Comparison of ENCODE assay signal across 24 cellular contexts in the genomic region with DNA sequence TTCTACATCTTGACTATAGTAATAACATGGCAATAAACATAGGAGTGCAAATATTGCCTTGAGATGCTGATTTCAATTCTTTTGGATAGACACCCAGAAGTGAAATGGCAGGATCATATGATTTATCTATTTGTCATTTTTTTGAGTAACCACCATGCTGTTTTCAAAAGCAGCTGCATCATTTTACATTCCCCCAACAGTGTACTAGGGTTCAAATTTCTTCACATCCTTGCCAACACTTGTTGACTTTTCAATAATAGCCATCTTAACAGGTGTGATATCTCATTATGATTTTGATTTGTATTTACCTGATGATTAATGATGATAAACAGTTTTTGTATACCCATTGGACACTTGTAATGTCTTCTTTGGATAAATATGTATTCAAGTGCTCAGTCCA.
"Had no signal": no experiment of that assay in that cellular context is flagged by ENCODE, and none has a peak within 500 bp of the region (broad histone marks: within the 10 kb centered on the region; RNA-seq: fewer than 3 reads in every experiment).

No MANE protein-coding gene starts in this region.

- H2AFZ ChIP-seq: neural progenitor cell, parathyroid adenoma had no signal

- H3K4me3 ChIP-seq: gastrocnemius medialis, lung, mucosa of descending colon, neural progenitor cell, prostate gland, right atrium auricular region, stomach, thyroid gland, vagina had no signal

- ATAC-seq: esophagus mucosa; gastrocnemius medialis; left lobe of liver; mucosa of descending colon; naive thymus-derived CD4-positive, alpha-beta T cell; sciatic nerve; stimulated activated effector memory CD8-positive, alpha-beta T cell treated with anti-CD3 and anti-CD28 coated beads, Interleukin-12 subunit alpha, Interleukin-12 subunit beta, amount 100 ng/mL, for 72 hours had no signal

- DNase-seq: effector CD8-positive, alpha-beta T cell; endodermal cell; foreskin fibroblast; gastrocnemius medialis; head of caudate nucleus; mucosa of descending colon; naive thymus-derived CD4-positive, alpha-beta T cell; stimulated activated CD4-positive, alpha-beta T cell treated with anti-CD3 and anti-CD28 coated beads, Interleukin-2, amount 100 ng/mL, for 24 hours; stimulated activated CD4-positive, alpha-beta T cell treated with anti-CD3 and anti-CD28 coated beads, Interleukin-4, amount 100 ng/mL, for 24 hours; stimulated activated naive CD4-positive, alpha-beta T cell treated with Interleukin-2 at 50 U/mL for 16 hours; stomach; thyroid gland; trophoblast cell had no signal

- H3K27me3 ChIP-seq: gastrocnemius medialis, neural progenitor cell, right atrium auricular region, stomach, thyroid gland, vagina had no signal

- H3K36me3 ChIP-seq: gastrocnemius medialis, neural progenitor cell, prostate gland, right atrium auricular region, stomach, thyroid gland, vagina had no signal

- H3K4me1 ChIP-seq: gastrocnemius medialis, neural progenitor cell, parathyroid adenoma, prostate gland, right atrium auricular region, stomach, thyroid gland, vagina had no signal

- H3K9ac ChIP-seq: neural progenitor cell, parathyroid adenoma had no signal

- H3K4me2 ChIP-seq: neural progenitor cell had no signal

- H3K9me3 ChIP-seq: gastrocnemius medialis, mucosa of descending colon, prostate gland, right atrium auricular region, thyroid gland, vagina had no signal

- H3K27ac ChIP-seq: epithelial cell of prostate, gastrocnemius medialis, neural progenitor cell, parathyroid adenoma, prostate gland, right atrium auricular region, stomach, thyroid gland, vagina had no signal
